ENCODE assay signal across 10 cellular contexts in genomic region chr1:171487038-171487437, GRCh38. TPM values are rescaled to one million over a fixed set of nuclear protein-coding genes. Genes with fewer than 3 reads are reported as not detected.
A peak's percentile ranks its signal among the peaks of the same experiment; 100 is the strongest.
DNase-seq lines count a peak whose midpoint lies in the region; ATAC-seq, FAIRE-seq and TF ChIP-seq lines count a peak whose summit lies in the region.
"Had no signal": no experiment of that assay in that cellular context is flagged by ENCODE, and none has a peak within 500 bp of the region (broad histone marks: within the 10 kb centered on the region; RNA-seq: fewer than 3 reads in every experiment).

No MANE protein-coding gene starts in this region.

- H3K27ac ChIP-seq in PC-3 (ENCODE audit: low read length) (no peak overlapping the region), parathyroid adenoma (no peak overlapping the region)

- peak overlapping the region; percentile 82 for H3K4me3 ChIP-seq in PC-3 (ENCODE audit: low read length)
- H3K4me3 ChIP-seq in parathyroid adenoma (ENCODE audit: low read depth, low read length), result peak overlapping the region; percentile 100

- H3F3A ChIP-seq in PC-3 (ENCODE audit: low read length, unreplicated experiment), result no peaks in the 10 kb centered on the region

- ATAC-seq in PC-3, result no peak
- no peak for ATAC-seq in HG03039 (IDR thresholded peaks at IDR 0.05; ENCODE audit: unreplicated experiment)
- no peak for ATAC-seq in GM21390 (IDR thresholded peaks at IDR 0.05; ENCODE audit: unreplicated experiment)

- H3K4me1 ChIP-seq in PC-3 (ENCODE audit: insufficient read depth, low read length), result peaks cover 33% of the 10 kb centered on the region
- peaks cover 8% of the 10 kb centered on the region for H3K4me1 ChIP-seq in parathyroid adenoma

- no peak for TF ChIP-seq CTCF in D721Med (IDR thresholded peaks at IDR 0.05; ENCODE audit: insufficient read depth, missing control alignments)
- no peak for TF ChIP-seq CTCF in PC-3 (conservative IDR thresholded peaks at IDR 0.05; ENCODE audit: low read depth, low read length)
- no peak for TF ChIP-seq CTCF in endothelial cell (IDR thresholded peaks at IDR 0.05; ENCODE audit: unreplicated experiment)
- no peak for TF ChIP-seq CTCF in parathyroid adenoma (IDR thresholded peaks at IDR 0.05)

- peak; percentile 16 for FAIRE-seq in D721Med (lab: Jason Lieb, UNC)

- intact Hi-C loops in PC-3 (cut with micrococcal nuclease), result loop anchor here (5.0 kb wide), 4 partner anchors 45 to 295 kb away; partner anchors contain the start of genes FMO1 and METTL13

- H3K9ac ChIP-seq in PC-3 (ENCODE audit: low read length) (peak overlapping the region; percentile 94), parathyroid adenoma (no peak overlapping the region)

- H3K27me3 ChIP-seq in PC-3 (ENCODE audit: low read length) (no peaks in the 10 kb centered on the region), parathyroid adenoma (ENCODE audit: control insufficient read depth, insufficient read depth, low read length) (no peaks in the 10 kb centered on the region)

- no peaks in the 10 kb centered on the region for H3K9me2 ChIP-seq in PC-3 (replicated peaks; ENCODE audit: low read length)

- no peak overlapping the region for H2AFZ ChIP-seq in PC-3 (ENCODE audit: low read length)
- no peak overlapping the region for H2AFZ ChIP-seq in parathyroid adenoma

- POLR2A ChIA-PET in PC-3 (lab: Charles Lee; ENCODE audit: unreplicated experiment), result no interaction called here

- H3K36me3 Mint-ChIP-seq in endothelial cell (ENCODE audit: low read depth, unreplicated experiment), result no peaks in the 10 kb centered on the region

- H3K9me3 ChIP-seq in PC-3 (ENCODE audit: low read length) (no peaks in the 10 kb centered on the region), parathyroid adenoma (ENCODE audit: control insufficient read depth, low read length) (no peaks in the 10 kb centered on the region)

- peaks cover 5% of the 10 kb centered on the region for H3K27me3 Mint-ChIP-seq in endothelial cell (ENCODE audit: unreplicated experiment)

- H3K4me3 Mint-ChIP-seq in endothelial cell (ENCODE audit: unreplicated experiment), result peak overlapping the region; percentile 97

- H3K36me3 ChIP-seq in PC-3 (ENCODE audit: low read depth, low read length) (peaks cover 27% of the 10 kb centered on the region), parathyroid adenoma (ENCODE audit: control insufficient read depth, insufficient read depth, low read length) (no peaks in the 10 kb centered on the region)

- peak overlapping the region; percentile 85 for H3K4me2 ChIP-seq in PC-3 (ENCODE audit: low read length)
- H3K4me2 ChIP-seq in parathyroid adenoma (ENCODE audit: low read length), result peak overlapping the region; percentile 95

- peaks cover 56% of the 10 kb centered on the region for H4K20me1 ChIP-seq in PC-3 (ENCODE audit: low read length)

- peaks cover 68% of the 10 kb centered on the region for H3K79me2 ChIP-seq in PC-3 (ENCODE audit: low read length)
- H3K79me2 ChIP-seq in parathyroid adenoma, result peaks cover 29% of the 10 kb centered on the region

- H3K9me3 Mint-ChIP-seq in endothelial cell (ENCODE audit: unreplicated experiment), result no peaks in the 10 kb centered on the region

- CTCF ChIA-PET in PC-3 (lab: Charles Lee), result interaction anchor here (2.4 kb wide), 1 partner anchor 173 kb away, joined by 16 read pairs; the partner anchor contains the start of gene FMO4

- peaks cover 45% of the 10 kb centered on the region for H3K4me1 Mint-ChIP-seq in endothelial cell (ENCODE audit: unreplicated experiment)

- no TSS peak for BruUV-seq in PC-3 (replicated peaks; lab: Mats Ljungman, UMichigan)

- peak overlapping the region; percentile 95 for H3K27ac Mint-ChIP-seq in endothelial cell (ENCODE audit: unreplicated experiment)

- no peak for DNase-seq in D721Med (ENCODE audit: insufficient read length, low spot score)
- no peak for DNase-seq in PC-3
- DNase-seq in endothelial cell (ENCODE audit: low spot score), result no peak
- no peak for DNase-seq in NAMALWA (ENCODE audit: low spot score)
- no peak for DNase-seq in hippocampal formation (lab: John Stamatoyannopoulos, UW)
- DNase-seq: MV-4-11, posterior cingulate gyrus had no signal

RNA-seq across cellular contexts. Expression of gene PRRC2C, which starts 1.7 kb away (rescaled TPM):
- total RNA-seq in PC-3 (2014; rRNA removed) (199 and 225 TPM in 2 replicates), endothelial cell (ENCODE audit: unreplicated experiment) (248 TPM)
